13 cellular contexts compared by ENCODE assay signal in genomic region chr9:98538626-98539031, GRCh38.
DNase-seq lines count a peak whose midpoint lies in the region; ATAC-seq, FAIRE-seq and TF ChIP-seq lines count a peak whose summit lies in the region.
"Had no signal": no experiment of that assay in that cellular context is flagged by ENCODE, and none has a peak within 500 bp of the region (broad histone marks: within the 10 kb centered on the region; RNA-seq: fewer than 3 reads in every experiment).

No MANE protein-coding gene starts in this region.

- TF ChIP-seq CTCF in AG10803 (conservative IDR thresholded peaks at IDR 0.05; ENCODE audit: low read length), result no peak

- intact Hi-C loops in cardiac septum (cut with DNase I), result no loop called here

- H3K4me3 ChIP-seq in AG10803 (ENCODE audit: low read length), result no peak overlapping the region

- FAIRE-seq in GM12892 (lab: Jason Lieb, UNC), result no peak
- FAIRE-seq: frontal cortex had no signal

- DNase-seq in AG10803 (ENCODE audit: low read depth) (peak; percentile 58), M059J (ENCODE audit: low read depth) (peak; percentile 89), NCI-H524 treated with DMSO at 0.1 percent for 48 hours (lab: John Stamatoyannopoulos, UW) (peak; percentile 99), foreskin melanocyte (peak; percentile 48), GM12892 (ENCODE audit: insufficient read length) (no peak), cardiac septum (ENCODE audit: low spot score) (no peak)
- DNase-seq: activated T-cell treated with anti-CD3 and anti-CD28 coated beads, Interleukin-2, amount 50 U/mL, for 1 hour; HFFc6; MM.1S had no signal

- TF ChIP-seq POLR2A in GM12892 (IDR thresholded peaks at IDR 0.05; ENCODE audit: low read depth, low read length), result no peak

- ATAC-seq in GM21825 (IDR thresholded peaks at IDR 0.05; ENCODE audit: unreplicated experiment) (no peak), GM19397 (IDR thresholded peaks at IDR 0.05; ENCODE audit: unreplicated experiment) (no peak)
- ATAC-seq: activated CD4-positive, CD25-positive, alpha-beta regulatory T cell treated with anti-CD3 and anti-CD28 coated beads, Interleukin-2, amount 50 U/mL, for 24 hours had no signal

Comparison
In these comparisons a context has a peak if more than half of its experiments do, and no peak if none do; other contexts are left out.
1. DNase-seq: peak in AG10803 (single experiment), M059J (single experiment), NCI-H524 treated with DMSO at 0.1 percent for 48 hours (single experiment) and foreskin melanocyte (single experiment); none in GM12892 (single experiment) and cardiac septum (single experiment).